34 cellular contexts compared by ENCODE assay signal in genomic region chr19:31706131-31706530, GRCh38.
"Had no signal": no experiment of that assay in that cellular context is flagged by ENCODE, and none has a peak within 500 bp of the region (broad histone marks: within the 10 kb centered on the region; RNA-seq: fewer than 3 reads in every experiment).

No MANE protein-coding gene starts in this region.

- H3K27ac ChIP-seq: KMS-11 had no signal

- H3K36me3 ChIP-seq: MG63 had no signal

- H3K4me3 ChIP-seq: MG63 had no signal

- DNase-seq: Karpas-422, Kasumi-1, KG1, MG63, MM.1S, MV-4-11, NCI-H1048, NCI-H1092, NCI-H1092 treated with DMSO at 0.1 percent for 48 hours, NCI-H1105, NCI-H1105 treated with DMSO at 0.1 percent for 48 hours, NCI-H1417, NCI-H1417 treated with DMSO at 0.1 percent for 48 hours, NCI-H1436, NCI-H1436 treated with DMSO at 0.1 percent for 48 hours, NCI-H146, NCI-H1694, NCI-H1694 treated with DMSO at 0.1 percent for 48 hours, NCI-H187, NCI-H187 treated with DMSO at 0.1 percent for 48 hours, NCI-H1930, NCI-H2029, NCI-H2029 treated with DMSO at 0.1 percent for 48 hours, NCI-H2081, NCI-H2081 treated with DMSO at 0.1 percent for 48 hours, NCI-H2107, NCI-H2171, NCI-H2171 treated with DMSO at 0.1 percent for 48 hours, NCI-H2227 treated with DMSO at 0.1 percent for 48 hours, NCI-H226, NCI-H345, NCI-H446, NCI-H446 treated with DMSO at 0.1 percent for 48 hours had no signal

- H3K9me3 ChIP-seq: MG63 had no signal
